Comparison of ENCODE assay signal across 13 cellular contexts in genomic region chr7:23121175-23121574, GRCh38.
"Had no signal": no experiment of that assay in that cellular context is flagged by ENCODE, and none has a peak within 500 bp of the region (broad histone marks: within the 10 kb centered on the region; RNA-seq: fewer than 3 reads in every experiment).

No MANE protein-coding gene starts in this region.

- DNase-seq: esophagus squamous epithelium; foreskin fibroblast; immature natural killer cell; left cardiac atrium; naive thymus-derived CD8-positive, alpha-beta T cell; psoas muscle; stimulated activated CD4-positive, alpha-beta T cell treated with anti-CD3 and anti-CD28 coated beads, Interleukin-2, amount 100 ng/mL, for 48 hours; stimulated activated naive CD4-positive, alpha-beta T cell treated with Interleukin-2 at 50 U/mL for 16 hours had no signal

- ATAC-seq: left cardiac atrium; naive thymus-derived CD8-positive, alpha-beta T cell; psoas muscle had no signal

- FAIRE-seq: colon, keratinocyte, urothelium cell line had no signal

- H3K27ac Mint-ChIP-seq: dendritic cell treated with granulocyte-macrophage colony-stimulating factor and Interleukin-4, amounts not matched to agents 40 ng/mL and 50 ng/mL, for 4 days; immature natural killer cell; type B pancreatic cell had no signal

- H3K9me3 Mint-ChIP-seq: dendritic cell treated with granulocyte-macrophage colony-stimulating factor and Interleukin-4, amounts not matched to agents 40 ng/mL and 50 ng/mL, for 4 days; immature natural killer cell; naive thymus-derived CD8-positive, alpha-beta T cell; type B pancreatic cell had no signal

- H3K4me3 Mint-ChIP-seq: dendritic cell treated with granulocyte-macrophage colony-stimulating factor and Interleukin-4, amounts not matched to agents 40 ng/mL and 50 ng/mL, for 4 days; immature natural killer cell; naive thymus-derived CD8-positive, alpha-beta T cell; type B pancreatic cell had no signal

- H3K4me1 Mint-ChIP-seq: immature natural killer cell had no signal

- H3K27me3 Mint-ChIP-seq: dendritic cell treated with granulocyte-macrophage colony-stimulating factor and Interleukin-4, amounts not matched to agents 40 ng/mL and 50 ng/mL, for 4 days; naive thymus-derived CD8-positive, alpha-beta T cell; type B pancreatic cell had no signal
